10 cellular contexts compared by ENCODE assay signal in the genomic region with DNA sequence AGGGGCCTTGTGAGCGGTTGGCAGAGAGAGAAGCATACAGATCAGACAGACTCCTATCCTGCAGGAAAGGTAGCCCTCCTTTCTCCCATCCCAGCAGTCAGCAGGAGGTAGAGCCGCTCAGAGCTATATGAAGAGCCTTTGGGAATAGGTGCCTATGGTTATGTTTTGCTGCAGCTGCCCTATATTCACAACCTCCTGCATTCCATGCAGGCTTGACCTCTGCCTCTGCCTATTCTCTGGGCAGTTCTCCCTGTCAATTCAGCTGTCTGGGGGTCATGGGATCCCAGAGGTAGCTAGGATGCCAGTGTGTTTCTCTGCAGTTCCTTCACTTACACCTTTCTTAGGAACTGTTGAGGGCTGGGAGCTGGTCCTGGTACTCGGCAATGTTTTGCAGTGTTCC.
"Had no signal": no experiment of that assay in that cellular context is flagged by ENCODE, and none has a peak within 500 bp of the region (broad histone marks: within the 10 kb centered on the region; RNA-seq: fewer than 3 reads in every experiment).

No MANE protein-coding gene starts in this region.

- DNase-seq: activated CD4-positive, alpha-beta T cell treated with anti-CD3 and anti-CD28 coated beads, Interleukin-2, amount 50 U/mL, for 1 hour; activated naive CD8-positive, alpha-beta T cell treated with anti-CD3 and anti-CD28 coated beads, Interleukin-2, amount 10 ng/mL, durations not matched to agents 7 days and 5 days; brain microvascular endothelial cell; dermis blood vessel endothelial cell; stimulated activated CD4-positive, alpha-beta T cell treated with anti-CD3 and anti-CD28 coated beads, Interleukin-2, amount 100 ng/mL, for 24 hours; T-cell; T-helper 9 cell had no signal

- H3K36me3 ChIP-seq: brain microvascular endothelial cell, thoracic aorta had no signal

- H3K27me3 Mint-ChIP-seq: activated naive CD8-positive, alpha-beta T cell treated with anti-CD3 and anti-CD28 coated beads, Interleukin-2, amount 10 ng/mL, durations not matched to agents 7 days and 5 days; T-cell had no signal

- H3K4me3 Mint-ChIP-seq: activated naive CD8-positive, alpha-beta T cell treated with anti-CD3 and anti-CD28 coated beads, Interleukin-2, amount 10 ng/mL, durations not matched to agents 7 days and 5 days; activated T-helper 1 cell treated with anti-CD3 and anti-CD28 coated beads, Interleukin-12 subunit alpha, Interleukin-12 subunit beta, Interleukin-2, Interleukin-4 antibody, amounts not matched to agents 30 ng/mL and 10 ng/mL and 1 ng/mL, durations not matched to agents 14 hours and 24 hours and 36 hours; nephron; T-cell had no signal

- H3K4me3 ChIP-seq: thoracic aorta had no signal

- H3K27me3 ChIP-seq: brain microvascular endothelial cell had no signal

- H3K27ac Mint-ChIP-seq: activated naive CD8-positive, alpha-beta T cell treated with anti-CD3 and anti-CD28 coated beads, Interleukin-2, amount 10 ng/mL, durations not matched to agents 7 days and 5 days; activated T-helper 1 cell treated with anti-CD3 and anti-CD28 coated beads, Interleukin-12 subunit alpha, Interleukin-12 subunit beta, Interleukin-2, Interleukin-4 antibody, amounts not matched to agents 30 ng/mL and 10 ng/mL and 1 ng/mL, durations not matched to agents 14 hours and 24 hours and 36 hours; nephron; T-cell had no signal

- H3K27ac ChIP-seq: brain microvascular endothelial cell, thoracic aorta had no signal
